In genomic region chr3:71744738-71745137, GRCh38 we compare ENCODE assay signal across 7 cellular contexts. TPM values are rescaled to one million over a fixed set of nuclear protein-coding genes. Genes with fewer than 3 reads are reported as not detected.
"Had no signal": no experiment of that assay in that cellular context is flagged by ENCODE, and none has a peak within 500 bp of the region (broad histone marks: within the 10 kb centered on the region; RNA-seq: fewer than 3 reads in every experiment).

No MANE protein-coding gene starts in this region.

- H3K27ac ChIP-seq: GM23248 had no signal

- H3K4me3 ChIP-seq: GM23248 had no signal

- H3K4me3 Mint-ChIP-seq: H9, HFFc6 had no signal

- DNase-seq: GM23248, H9, HCEC 1CT, HFFc6, IMR-90, KBM-7 had no signal

- H3K27ac Mint-ChIP-seq: H9, HFFc6 had no signal

- H3K4me1 Mint-ChIP-seq: H9 had no signal

RNA-seq across cellular contexts. Expression of gene GPR27, which starts 8.9 kb away (rescaled TPM):
- total RNA-seq: GM23248, HFFc6, HT-29, IMR-90 had no signal

RNA-seq across cellular contexts. Expression of gene PROK2, which starts 40.2 kb away (rescaled TPM):
- total RNA-seq: GM23248, HFFc6, HT-29, IMR-90 had no signal
